ENCODE assay signal across 8 cellular contexts in genomic region chr1:32291708-32292508, GRCh38. TPM values are rescaled to one million over a fixed set of nuclear protein-coding genes. Genes with fewer than 3 reads are reported as not detected.
DNase-seq lines count a peak whose midpoint lies in the region; ATAC-seq and TF ChIP-seq lines count a peak whose summit lies in the region.

HDAC1 (plus strand) TSS chr1:32292083; CDS start chr1:32292170, 87 bp downstream.

- H3K36me3 ChIP-seq in WERI-Rb-1: peaks cover 22% of the 10 kb centered on the region
- H3K36me3 ChIP-seq in breast epithelium: no peaks in the 10 kb centered on the region

- peak; percentile 88 for DNase-seq in AG04450 (ENCODE audit: low read depth, low spot score)
- DNase-seq in NCI-H2227 (lab: John Stamatoyannopoulos, UW; ENCODE audit: unreplicated experiment): peak; percentile 95
- peak; percentile 98 for DNase-seq in WERI-Rb-1
- DNase-seq in breast epithelium (ENCODE audit: low spot score in 2 of 2): peak; percentile 94 to 95
- peak; percentile 99 for DNase-seq in iPS-NIHi11 (ENCODE audit: low spot score)

- ATAC-seq in GM18907 (IDR thresholded peaks at IDR 0.05; ENCODE audit: unreplicated experiment): peak; percentile 89
- ATAC-seq in HG03139 (IDR thresholded peaks at IDR 0.05; ENCODE audit: unreplicated experiment): peak; percentile 91

- H3K4me3 ChIP-seq in AG04450 (ENCODE audit: low read depth, low read length): peak within 1 kb of the TSS; percentile 92
- peak within 1 kb of the TSS; percentile 87 for H3K4me3 ChIP-seq in WERI-Rb-1 (ENCODE audit: low read depth, low read length)
- H3K4me3 ChIP-seq in breast epithelium: peak within 1 kb of the TSS; percentile 62 to 92 (median 81)
- H3K4me3 ChIP-seq in skin epidermis: peak within 1 kb of the TSS; percentile 62 to 96 (median 85)

- TF ChIP-seq CTCF in AG04450 (IDR thresholded peaks at IDR 0.05; ENCODE audit: low read depth, low read length) (no peak), WERI-Rb-1 (IDR thresholded peaks at IDR 0.05; ENCODE audit: low read depth, low read length) (no peak), breast epithelium (IDR thresholded peaks at IDR 0.05) (no peak)

- CTCF ChIA-PET in AG04450 (lab: Charles Lee): interaction anchor here (0.6 to 2.1 kb wide), 3 partner anchors 13 to 76 kb away, joined by 6 to 8 read pairs (median 8); no protein-coding TSS in a partner anchor

- H3K27ac ChIP-seq in AG04450 (ENCODE audit: low read depth, low read length): peak within 1 kb of the TSS; percentile 57
- H3K27ac ChIP-seq in WERI-Rb-1: peak within 1 kb of the TSS; percentile 81
- peak within 1 kb of the TSS; percentile 89 for H3K27ac ChIP-seq in breast epithelium
- peak within 1 kb of the TSS; percentile 72 to 96 (median 82) for H3K27ac ChIP-seq in skin epidermis

- intact Hi-C loops in breast epithelium (cut with DNase I; ENCODE audit: low total_unique reads): no loop called here

- H3K4me1 ChIP-seq in breast epithelium: no peaks in the 10 kb centered on the region

- TF ChIP-seq POLR2A in breast epithelium (IDR thresholded peaks at IDR 0.05): no peak

- H3K27me3 ChIP-seq in AG04450 (ENCODE audit: control insufficient read depth, insufficient read depth, low read length): no peaks in the 10 kb centered on the region
- H3K27me3 ChIP-seq in WERI-Rb-1 (ENCODE audit: insufficient read depth, low read depth, severe bottlenecking): no peaks in the 10 kb centered on the region
- no peaks in the 10 kb centered on the region for H3K27me3 ChIP-seq in breast epithelium

- H3K9me3 ChIP-seq in AG04450 (ENCODE audit: control insufficient read depth, insufficient read depth, low read length): no peaks in the 10 kb centered on the region; the same call in 1 of the 2 replicates
- H3K9me3 ChIP-seq in WERI-Rb-1 (ENCODE audit: severe bottlenecking): no peaks in the 10 kb centered on the region
- H3K9me3 ChIP-seq in breast epithelium: no peaks in the 10 kb centered on the region

- POLR2A ChIA-PET in AG04450 (lab: Yijun Ruan, JAX): interaction anchor here (0.5 to 1.9 kb wide), 8 partner anchors 9 to 157 kb away, joined by 3 to 18 read pairs (median 3); partner anchors contain the start of gene MARCKSL1

RNA-seq across cellular contexts. Expression of gene HDAC1, which starts in this region (rescaled TPM):
- 157 and 172 TPM in 2 replicates for polyA plus RNA-seq in AG04450 (2011; rRNA removed)
- 143 and 153 TPM in 2 replicates for polyA minus RNA-seq in AG04450 (2011; rRNA and poly(A)+ RNA removed)
- 10 to 100 TPM; 31.8 to 87.5 (median 87.4) TPM for total RNA-seq in breast epithelium

Comparison
In these comparisons a context has a peak if more than half of its experiments do, and no peak if none do; other contexts are left out.
1. Peak in every context shown above with its lines: DNase-seq, ATAC-seq, H3K4me3 ChIP-seq and H3K27ac ChIP-seq.